ENCODE assay signal across 1 cellular context in genomic region chr17:14308965-14309879, GRCh38.
A peak's percentile ranks its signal among the peaks of the same experiment; 100 is the strongest.
TF ChIP-seq lines count a peak whose summit lies in the region.

No MANE protein-coding gene starts in this region.

TF ChIP-seq in K562, 482 proteins besides CTCF, POLR2A, EP300 and RAD21 (continued from another document and continues in another):
- TF ChIP-seq TARDBP (IDR thresholded peaks at IDR 0.05) (no peak), NEUROD1 (IDR thresholded peaks at IDR 0.05; ENCODE audit: borderline replicate concordance, low read depth, low read length, partially characterized antibody) (no peak), HMG20B (CRISPR knock-in tag; IDR thresholded peaks at IDR 0.05) (no peak), NR3C1 (CRISPR knock-in tag; IDR thresholded peaks at IDR 0.05) (no peak), GATA2 (CRISPR knock-in tag; IDR thresholded peaks at IDR 0.05) (no peak), SP2 (IDR thresholded peaks at IDR 0.05; ENCODE audit: extremely low read depth, low read depth, low read length, poor library complexity, severe bottlenecking) (peak; percentile 41), CEBPZ (IDR thresholded peaks at IDR 0.05; ENCODE audit: borderline replicate concordance, low read depth, low read length) (no peak), RFX1 (IDR thresholded peaks at IDR 0.05) (no peak), THRAP3 (IDR thresholded peaks at IDR 0.05; ENCODE audit: borderline replicate concordance) (no peak), PHB (CRISPR knock-in tag; IDR thresholded peaks at IDR 0.05) (peak; percentile 59; the same call in 1 of the 2 replicates), RFX5 (IDR thresholded peaks at IDR 0.05; ENCODE audit: low read depth, low read length) (no peak), CLOCK (CRISPR knock-in tag; IDR thresholded peaks at IDR 0.05; ENCODE audit: borderline replicate concordance) (no peak), RBM15 (IDR thresholded peaks at IDR 0.05; ENCODE audit: insufficient read depth, low read length) (no peak), ELF2 (CRISPR knock-in tag; IDR thresholded peaks at IDR 0.05) (no peak), FUS (optimal IDR thresholded peaks at IDR 0.05; ENCODE audit: low read depth, low read length) (no peak), PHF8 (IDR thresholded peaks at IDR 0.05; ENCODE audit: borderline replicate concordance, low read length) (peak; percentile 57; the same call in 1 of the 2 replicates), JUNB (CRISPR knock-in tag; conservative IDR thresholded peaks at IDR 0.05) (no peak), KDM5B (IDR thresholded peaks at IDR 0.05; ENCODE audit: insufficient replicate concordance, low read depth, low read length) (peak; percentile 64), ZNF253 (CRISPR knock-in tag; conservative IDR thresholded peaks at IDR 0.05) (no peak), SFPQ (IDR thresholded peaks at IDR 0.05; ENCODE audit: low read depth, low read length) (no peak), COPS2 (conservative IDR thresholded peaks at IDR 0.05) (no peak), TEAD1 (CRISPR knock-in tag; IDR thresholded peaks at IDR 0.05) (no peak), KDM2B (CRISPR knock-in tag; IDR thresholded peaks at IDR 0.05) (no peak), CBFA2T2 (conservative IDR thresholded peaks at IDR 0.05) (peak; percentile 76), TCF3 (CRISPR knock-in tag; IDR thresholded peaks at IDR 0.05) (peak; percentile 15; the same call in 1 of the 2 replicates), HNRNPH1 (optimal IDR thresholded peaks at IDR 0.05; ENCODE audit: low read depth, low read length) (no peak), CEBPB (tag; IDR thresholded peaks at IDR 0.05) (no peak), RBM34 (IDR thresholded peaks at IDR 0.05; ENCODE audit: borderline replicate concordance, insufficient read depth, low read length) (no peak), ZBTB1 (CRISPR knock-in tag; IDR thresholded peaks at IDR 0.05; ENCODE audit: borderline replicate concordance, low read depth) (no peak), RB1 (IDR thresholded peaks at IDR 0.05; ENCODE audit: low read depth) (peak; percentile 46; the same call in 1 of the 2 replicates), ZNF134 (CRISPR knock-in tag; conservative IDR thresholded peaks at IDR 0.05) (no peak), SRSF7 (optimal IDR thresholded peaks at IDR 0.05; ENCODE audit: low read depth, low read length) (no peak), ETV1 (tag; conservative IDR thresholded peaks at IDR 0.05; ENCODE audit: low read depth) (peak; percentile 61; the same call in 1 of the 2 replicates), FOXJ3 (CRISPR knock-in tag; IDR thresholded peaks at IDR 0.05) (no peak)
- TF ChIP-seq, protein P1, sequence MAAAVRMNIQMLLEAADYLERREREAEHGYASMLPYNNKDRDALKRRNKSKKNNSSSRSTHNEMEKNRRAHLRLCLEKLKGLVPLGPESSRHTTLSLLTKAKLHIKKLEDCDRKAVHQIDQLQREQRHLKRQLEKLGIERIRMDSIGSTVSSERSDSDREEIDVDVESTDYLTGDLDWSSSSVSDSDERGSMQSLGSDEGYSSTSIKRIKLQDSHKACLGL (CRISPR knock-in tag; IDR thresholded peaks at IDR 0.05; ENCODE audit: borderline replicate concordance, poor library complexity, severe bottlenecking) = peak; percentile 44
- TF ChIP-seq, protein P2, sequence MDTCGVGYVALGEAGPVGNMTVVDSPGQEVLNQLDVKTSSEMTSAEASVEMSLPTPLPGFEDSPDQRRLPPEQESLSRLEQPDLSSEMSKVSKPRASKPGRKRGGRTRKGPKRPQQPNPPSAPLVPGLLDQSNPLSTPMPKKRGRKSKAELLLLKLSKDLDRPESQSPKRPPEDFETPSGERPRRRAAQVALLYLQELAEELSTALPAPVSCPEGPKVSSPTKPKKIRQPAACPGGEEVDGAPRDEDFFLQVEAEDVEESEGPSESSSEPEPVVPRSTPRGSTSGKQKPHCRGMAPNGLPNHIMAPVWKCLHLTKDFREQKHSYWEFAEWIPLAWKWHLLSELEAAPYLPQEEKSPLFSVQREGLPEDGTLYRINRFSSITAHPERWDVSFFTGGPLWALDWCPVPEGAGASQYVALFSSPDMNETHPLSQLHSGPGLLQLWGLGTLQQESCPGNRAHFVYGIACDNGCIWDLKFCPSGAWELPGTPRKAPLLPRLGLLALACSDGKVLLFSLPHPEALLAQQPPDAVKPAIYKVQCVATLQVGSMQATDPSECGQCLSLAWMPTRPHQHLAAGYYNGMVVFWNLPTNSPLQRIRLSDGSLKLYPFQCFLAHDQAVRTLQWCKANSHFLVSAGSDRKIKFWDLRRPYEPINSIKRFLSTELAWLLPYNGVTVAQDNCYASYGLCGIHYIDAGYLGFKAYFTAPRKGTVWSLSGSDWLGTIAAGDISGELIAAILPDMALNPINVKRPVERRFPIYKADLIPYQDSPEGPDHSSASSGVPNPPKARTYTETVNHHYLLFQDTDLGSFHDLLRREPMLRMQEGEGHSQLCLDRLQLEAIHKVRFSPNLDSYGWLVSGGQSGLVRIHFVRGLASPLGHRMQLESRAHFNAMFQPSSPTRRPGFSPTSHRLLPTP (IDR thresholded peaks at IDR 0.05; ENCODE audit: borderline replicate concordance, extremely low read depth, insufficient read length) = no peak
- TF ChIP-seq, protein P3, sequence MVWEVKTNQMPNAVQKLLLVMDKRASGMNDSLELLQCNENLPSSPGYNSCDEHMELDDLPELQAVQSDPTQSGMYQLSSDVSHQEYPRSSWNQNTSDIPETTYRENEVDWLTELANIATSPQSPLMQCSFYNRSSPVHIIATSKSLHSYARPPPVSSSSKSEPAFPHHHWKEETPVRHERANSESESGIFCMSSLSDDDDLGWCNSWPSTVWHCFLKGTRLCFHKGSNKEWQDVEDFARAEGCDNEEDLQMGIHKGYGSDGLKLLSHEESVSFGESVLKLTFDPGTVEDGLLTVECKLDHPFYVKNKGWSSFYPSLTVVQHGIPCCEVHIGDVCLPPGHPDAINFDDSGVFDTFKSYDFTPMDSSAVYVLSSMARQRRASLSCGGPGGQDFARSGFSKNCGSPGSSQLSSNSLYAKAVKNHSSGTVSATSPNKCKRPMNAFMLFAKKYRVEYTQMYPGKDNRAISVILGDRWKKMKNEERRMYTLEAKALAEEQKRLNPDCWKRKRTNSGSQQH (CRISPR knock-in tag; IDR thresholded peaks at IDR 0.05) = no peak
- TF ChIP-seq, protein P4, sequence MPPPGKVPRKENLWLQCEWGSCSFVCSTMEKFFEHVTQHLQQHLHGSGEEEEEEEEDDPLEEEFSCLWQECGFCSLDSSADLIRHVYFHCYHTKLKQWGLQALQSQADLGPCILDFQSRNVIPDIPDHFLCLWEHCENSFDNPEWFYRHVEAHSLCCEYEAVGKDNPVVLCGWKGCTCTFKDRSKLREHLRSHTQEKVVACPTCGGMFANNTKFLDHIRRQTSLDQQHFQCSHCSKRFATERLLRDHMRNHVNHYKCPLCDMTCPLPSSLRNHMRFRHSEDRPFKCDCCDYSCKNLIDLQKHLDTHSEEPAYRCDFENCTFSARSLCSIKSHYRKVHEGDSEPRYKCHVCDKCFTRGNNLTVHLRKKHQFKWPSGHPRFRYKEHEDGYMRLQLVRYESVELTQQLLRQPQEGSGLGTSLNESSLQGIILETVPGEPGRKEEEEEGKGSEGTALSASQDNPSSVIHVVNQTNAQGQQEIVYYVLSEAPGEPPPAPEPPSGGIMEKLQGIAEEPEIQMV (tag; conservative IDR thresholded peaks at IDR 0.05; ENCODE audit: low read depth) = no peak
- TF ChIP-seq, protein P5, sequence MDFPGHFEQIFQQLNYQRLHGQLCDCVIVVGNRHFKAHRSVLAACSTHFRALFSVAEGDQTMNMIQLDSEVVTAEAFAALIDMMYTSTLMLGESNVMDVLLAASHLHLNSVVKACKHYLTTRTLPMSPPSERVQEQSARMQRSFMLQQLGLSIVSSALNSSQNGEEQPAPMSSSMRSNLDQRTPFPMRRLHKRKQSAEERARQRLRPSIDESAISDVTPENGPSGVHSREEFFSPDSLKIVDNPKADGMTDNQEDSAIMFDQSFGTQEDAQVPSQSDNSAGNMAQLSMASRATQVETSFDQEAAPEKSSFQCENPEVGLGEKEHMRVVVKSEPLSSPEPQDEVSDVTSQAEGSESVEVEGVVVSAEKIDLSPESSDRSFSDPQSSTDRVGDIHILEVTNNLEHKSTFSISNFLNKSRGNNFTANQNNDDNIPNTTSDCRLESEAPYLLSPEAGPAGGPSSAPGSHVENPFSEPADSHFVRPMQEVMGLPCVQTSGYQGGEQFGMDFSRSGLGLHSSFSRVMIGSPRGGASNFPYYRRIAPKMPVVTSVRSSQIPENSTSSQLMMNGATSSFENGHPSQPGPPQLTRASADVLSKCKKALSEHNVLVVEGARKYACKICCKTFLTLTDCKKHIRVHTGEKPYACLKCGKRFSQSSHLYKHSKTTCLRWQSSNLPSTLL (IDR thresholded peaks at IDR 0.05) = no peak
- TF ChIP-seq, protein P6, sequence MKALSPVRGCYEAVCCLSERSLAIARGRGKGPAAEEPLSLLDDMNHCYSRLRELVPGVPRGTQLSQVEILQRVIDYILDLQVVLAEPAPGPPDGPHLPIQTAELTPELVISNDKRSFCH (CRISPR knock-in tag; IDR thresholded peaks at IDR 0.05) = no peak
- TF ChIP-seq, protein P6 (tag; IDR thresholded peaks at IDR 0.05) = 0 out of 2 replicates have a peak, but pooled peaks have one; percentile 22
- TF ChIP-seq, protein P7, sequence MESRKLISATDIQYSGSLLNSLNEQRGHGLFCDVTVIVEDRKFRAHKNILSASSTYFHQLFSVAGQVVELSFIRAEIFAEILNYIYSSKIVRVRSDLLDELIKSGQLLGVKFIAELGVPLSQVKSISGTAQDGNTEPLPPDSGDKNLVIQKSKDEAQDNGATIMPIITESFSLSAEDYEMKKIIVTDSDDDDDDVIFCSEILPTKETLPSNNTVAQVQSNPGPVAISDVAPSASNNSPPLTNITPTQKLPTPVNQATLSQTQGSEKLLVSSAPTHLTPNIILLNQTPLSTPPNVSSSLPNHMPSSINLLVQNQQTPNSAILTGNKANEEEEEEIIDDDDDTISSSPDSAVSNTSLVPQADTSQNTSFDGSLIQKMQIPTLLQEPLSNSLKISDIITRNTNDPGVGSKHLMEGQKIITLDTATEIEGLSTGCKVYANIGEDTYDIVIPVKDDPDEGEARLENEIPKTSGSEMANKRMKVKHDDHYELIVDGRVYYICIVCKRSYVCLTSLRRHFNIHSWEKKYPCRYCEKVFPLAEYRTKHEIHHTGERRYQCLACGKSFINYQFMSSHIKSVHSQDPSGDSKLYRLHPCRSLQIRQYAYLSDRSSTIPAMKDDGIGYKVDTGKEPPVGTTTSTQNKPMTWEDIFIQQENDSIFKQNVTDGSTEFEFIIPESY (CRISPR knock-in tag; IDR thresholded peaks at IDR 0.05) = no peak
- TF ChIP-seq, protein P8, sequence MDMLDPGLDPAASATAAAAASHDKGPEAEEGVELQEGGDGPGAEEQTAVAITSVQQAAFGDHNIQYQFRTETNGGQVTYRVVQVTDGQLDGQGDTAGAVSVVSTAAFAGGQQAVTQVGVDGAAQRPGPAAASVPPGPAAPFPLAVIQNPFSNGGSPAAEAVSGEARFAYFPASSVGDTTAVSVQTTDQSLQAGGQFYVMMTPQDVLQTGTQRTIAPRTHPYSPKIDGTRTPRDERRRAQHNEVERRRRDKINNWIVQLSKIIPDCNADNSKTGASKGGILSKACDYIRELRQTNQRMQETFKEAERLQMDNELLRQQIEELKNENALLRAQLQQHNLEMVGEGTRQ (CRISPR knock-in tag; IDR thresholded peaks at IDR 0.05) = peak; percentile 96
